In genomic region chr2:204329532-204329931, GRCh38 we compare ENCODE assay signal across 21 cellular contexts.
"Had no signal": no experiment of that assay in that cellular context is flagged by ENCODE, and none has a peak within 500 bp of the region (broad histone marks: within the 10 kb centered on the region; RNA-seq: fewer than 3 reads in every experiment).

No MANE protein-coding gene starts in this region.

- H3K36me3 ChIP-seq: left ventricle myocardium inferior, ovary, right atrium auricular region, suprapubic skin, thoracic aorta, tibial artery, upper lobe of right lung had no signal

- FAIRE-seq: urothelium cell line had no signal

- ATAC-seq: mucosa of descending colon; naive thymus-derived CD4-positive, alpha-beta T cell; natural killer cell treated with Interleukin-12 subunit alpha and Interleukin-12 subunit beta and Interleukin-15 and Interleukin-18, amount 100 ng/mL, for 72 hours; sciatic nerve; stimulated activated effector memory CD8-positive, alpha-beta T cell treated with anti-CD3 and anti-CD28 coated beads, Interleukin-12 subunit alpha, Interleukin-12 subunit beta, amount 100 ng/mL, for 72 hours; upper lobe of right lung had no signal

- H3K4me3 ChIP-seq: hepatocyte, left ventricle myocardium inferior, lung, mucosa of descending colon, ovary, right atrium auricular region, skin epidermis, suprapubic skin, thoracic aorta, tibial artery, upper lobe of right lung had no signal

- H3K9me3 ChIP-seq: left ventricle myocardium inferior, mucosa of descending colon, ovary, right atrium auricular region, suprapubic skin, thoracic aorta, tibial artery, upper lobe of right lung had no signal

- H3K27ac ChIP-seq: hepatocyte, left ventricle myocardium inferior, ovary, right atrium auricular region, skin epidermis, suprapubic skin, thoracic aorta, tibial artery, upper lobe of right lung had no signal

- H3K4me2 ChIP-seq: hepatocyte had no signal

- H3K4me1 ChIP-seq: left ventricle myocardium inferior, upper lobe of right lung had no signal

- DNase-seq: islet precursor cell; left ventricle myocardium inferior; mesendoderm; mucosa of descending colon; naive thymus-derived CD4-positive, alpha-beta T cell; ovary; stimulated activated CD4-positive, alpha-beta T cell treated with anti-CD3 and anti-CD28 coated beads, Interleukin-4, amount 100 ng/mL, for 24 hours; stimulated activated naive CD4-positive, alpha-beta T cell; tibial artery; trophoblast cell; upper lobe of right lung had no signal

- H2AFZ ChIP-seq: hepatocyte had no signal

- H3K79me2 ChIP-seq: hepatocyte had no signal

- H3K27me3 ChIP-seq: hepatocyte, ovary, right atrium auricular region, suprapubic skin, tibial artery, upper lobe of right lung had no signal
